In genomic region chr2:241540766-241541561, GRCh38 we compare ENCODE assay signal across 8 cellular contexts. TPM values are rescaled to one million over a fixed set of nuclear protein-coding genes. Genes with fewer than 3 reads are reported as not detected.
DNase-seq lines count a peak whose midpoint lies in the region; ATAC-seq lines count a peak whose summit lies in the region.

No MANE protein-coding gene starts in this region.

- H3K27ac ChIP-seq in aorta (ENCODE audit: low read depth in 1 of 2, low read length in 2 of 2): no peak overlapping the region

- intact Hi-C loops in left ventricle myocardium superior (cut with micrococcal nuclease): no loop called here
- intact Hi-C loops in sciatic nerve (cut with DNase I): no loop called here
- intact Hi-C loops in aorta (cut with DNase I): no loop called here

- H3K36me3 ChIP-seq in adipocyte (ENCODE audit: control insufficient read depth, insufficient read depth, low read length, severe bottlenecking) (no peaks in the 10 kb centered on the region), aorta (ENCODE audit: control insufficient read depth in 1 of 2, insufficient read depth in 2 of 2, low read length in 1 of 2) (no peaks in the 10 kb centered on the region)

- peak; percentile 4 for DNase-seq in NCI-H1092 treated with DMSO at 0.1 percent for 48 hours (lab: John Stamatoyannopoulos, UW)
- no peak for DNase-seq in NCI-H1092 (lab: John Stamatoyannopoulos, UW)
- peak; percentile 46 for DNase-seq in T follicular helper cell (ENCODE audit: low read depth)
- peak; percentile 75 for DNase-seq in adipocyte (ENCODE audit: low read depth)
- DNase-seq in left ventricle myocardium superior: peak; percentile 65
- DNase-seq in sciatic nerve (ENCODE audit: low spot score): peak; percentile 78
- DNase-seq in aorta: no peak

- H3K4me3 ChIP-seq in adipocyte (ENCODE audit: low read length): peak overlapping the region; percentile 72
- peak overlapping the region; percentile 16 to 25 for H3K4me3 ChIP-seq in aorta (ENCODE audit: low read length in 2 of 2)

- 1 to 3% methylated on average over 49 to 68 of the region's 68 CpGs for WGBS in aorta, 2 donors

- ATAC-seq in left ventricle myocardium superior: peak; percentile 70
- ATAC-seq in sciatic nerve: peak; percentile 87
- peak; percentile 59 for ATAC-seq in aorta (ENCODE audit: low FRiP score)
- ATAC-seq in HG03175 (IDR thresholded peaks at IDR 0.05; ENCODE audit: unreplicated experiment): no peak

- H3K9me3 ChIP-seq in adipocyte (ENCODE audit: control insufficient read depth, low read length): no peaks in the 10 kb centered on the region
- H3K9me3 ChIP-seq in aorta (ENCODE audit: control insufficient read depth, low read length): no peaks in the 10 kb centered on the region

- H3K27me3 ChIP-seq in adipocyte (replicated peaks; ENCODE audit: control insufficient read depth, insufficient read depth, low read length) (no peaks in the 10 kb centered on the region), aorta (ENCODE audit: control insufficient read depth in 1 of 2, insufficient read depth in 2 of 2, low read length in 1 of 2) (no peaks in the 10 kb centered on the region)

- H3K4me1 ChIP-seq in adipocyte (ENCODE audit: control insufficient read depth, insufficient read depth, low read length) (peaks cover 13% of the 10 kb centered on the region), aorta (ENCODE audit: control insufficient read depth in 1 of 2, insufficient read depth in 2 of 2, low read length in 2 of 2) (no peaks in the 10 kb centered on the region)

- peak overlapping the region; percentile 34 for H3K9ac ChIP-seq in adipocyte (ENCODE audit: low read length)

RNA-seq across cellular contexts. Expression of gene BOK, which starts 17.6 kb away (rescaled TPM):
- total RNA-seq in left ventricle myocardium superior: 3.6 TPM
- 31.1 TPM for total RNA-seq in sciatic nerve
- 10 to 100 TPM in 1 of 2 donors, 1 to 10 TPM in 1; 6.3 to 11.6 TPM for total RNA-seq in aorta
- 1 to 10 TPM; 3.1 to 4.7 TPM for polyA plus RNA-seq in aorta

RNA-seq across cellular contexts. Expression of gene STK25, which starts 32.6 kb away (rescaled TPM):
- 99.3 TPM for total RNA-seq in left ventricle myocardium superior
- total RNA-seq in sciatic nerve: 125 TPM
- 100 to 1,000 TPM; 101 to 142 TPM for total RNA-seq in aorta
- polyA plus RNA-seq in aorta: 100 to 1,000 TPM in 1 of 2 donors, 10 to 100 TPM in 1; 85.1 to 261 TPM

Comparison
In these comparisons a context has a peak if more than half of its experiments do, and no peak if none do; other contexts are left out.
1. DNase-seq: peak in NCI-H1092 treated with DMSO at 0.1 percent for 48 hours (single experiment), T follicular helper cell (single experiment), adipocyte (single experiment), left ventricle myocardium superior (single experiment) and sciatic nerve (single experiment); none in NCI-H1092 (single experiment) and aorta (0 of 2).